In the genomic region with DNA sequence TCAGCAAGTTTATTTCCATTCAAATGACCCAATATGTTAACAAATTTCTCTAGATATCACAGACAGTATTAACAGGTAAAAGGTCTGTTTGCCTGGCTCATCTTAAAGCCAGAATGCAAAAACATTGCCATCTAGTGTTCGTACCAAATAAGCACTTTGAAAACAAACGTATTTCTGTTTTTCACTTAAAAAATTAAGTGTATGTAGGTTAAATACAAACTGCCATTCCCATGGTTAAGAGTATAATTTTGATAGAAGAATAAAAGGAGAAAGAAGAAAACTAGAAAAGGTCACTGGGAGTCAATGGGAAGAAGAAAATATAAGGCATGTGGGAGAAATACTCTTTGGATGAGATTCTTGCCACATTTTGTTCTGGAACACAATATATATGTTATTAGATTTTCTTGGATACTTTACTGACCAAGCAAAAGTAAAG, we compare ENCODE assay signal across 8 cellular contexts. TPM values are rescaled to one million over a fixed set of nuclear protein-coding genes. Genes with fewer than 3 reads are reported as not detected.
DNase-seq lines count a peak whose midpoint lies in the region; ATAC-seq and TF ChIP-seq lines count a peak whose summit lies in the region.

No MANE protein-coding gene starts in this region.

- peaks cover 2% of the 10 kb centered on the region for H3K4me1 Mint-ChIP-seq in CD8-positive, alpha-beta T cell (ENCODE audit: low read depth)

- CTCF ChIA-PET in HEK293T (lab: Yijun Ruan, JAX), result no interaction called here
- CTCF ChIA-PET in CD8-positive, alpha-beta T cell (lab: Charles Lee), result no interaction called here

- peak; percentile 68 for DNase-seq in ACHN
- DNase-seq in GM20000 (ENCODE audit: low spot score), result peak; percentile 4
- DNase-seq in NCI-H460 (ENCODE audit: extremely low read depth, low read depth), result peak; percentile 16
- peak; percentile 69 for DNase-seq in choroid plexus epithelial cell (ENCODE audit: low read depth)
- peak; percentile 64 for DNase-seq in pons (ENCODE audit: low spot score)
- no peak for DNase-seq in HEK293T (ENCODE audit: extremely low spot score)
- no peak for DNase-seq in CD8-positive, alpha-beta T cell

- H3K27ac ChIP-seq in CD8-positive, alpha-beta T cell (ENCODE audit: low read depth, low read length), result no peak overlapping the region

- H3K27me3 Mint-ChIP-seq in CD8-positive, alpha-beta T cell (ENCODE audit: low read depth), result no peaks in the 10 kb centered on the region

- peak; percentile 29 for TF ChIP-seq CTCF in GM20000 (IDR thresholded peaks at IDR 0.05; ENCODE audit: extremely low read depth, missing control alignments)
- TF ChIP-seq CTCF in choroid plexus epithelial cell (conservative IDR thresholded peaks at IDR 0.05; ENCODE audit: low read depth, low read length), result peak; percentile 69
- TF ChIP-seq CTCF in CD8-positive, alpha-beta T cell (IDR thresholded peaks at IDR 0.05), result no peak

- no peaks in the 10 kb centered on the region for H3K36me3 ChIP-seq in CD8-positive, alpha-beta T cell (ENCODE audit: insufficient read depth, low read length)

- no peaks in the 10 kb centered on the region for H3K4me1 ChIP-seq in CD8-positive, alpha-beta T cell (ENCODE audit: insufficient read depth, low read length)

- in situ Hi-C loops in ACHN (cut with HindIII; ENCODE audit: low pct_ligation_motif_present, low pct_unique_long_range_greater_than_20kb, low sequenced_read_pairs), result loop anchor here (25.0 kb wide), 1 partner anchor 595 kb away; no protein-coding TSS in a partner anchor

- POLR2A ChIA-PET in HEK293T (lab: Yijun Ruan, JAX), result no interaction called here
- POLR2A ChIA-PET in CD8-positive, alpha-beta T cell (lab: Charles Lee), result no interaction called here

- H3K36me3 Mint-ChIP-seq in CD8-positive, alpha-beta T cell, result peaks cover 40% of the 10 kb centered on the region

- intact Hi-C loops in CD8-positive, alpha-beta T cell (cut with DNase I, micrococcal nuclease), result loop anchor here in 1 of 2 experiments (2.0 to 10.0 kb wide), 2 partner anchors 582 to 1382 kb away; no protein-coding TSS in a partner anchor

- no peaks in the 10 kb centered on the region for H3K27me3 ChIP-seq in CD8-positive, alpha-beta T cell (ENCODE audit: insufficient read depth, low read length)

- H3K4me3 ChIP-seq in choroid plexus epithelial cell (ENCODE audit: low read depth, low read length), result no peak overlapping the region
- H3K4me3 ChIP-seq in CD8-positive, alpha-beta T cell (ENCODE audit: low read depth, low read length), result no peak overlapping the region

- no peaks in the 10 kb centered on the region for H3K9me3 Mint-ChIP-seq in CD8-positive, alpha-beta T cell

- H3K4me3 Mint-ChIP-seq in CD8-positive, alpha-beta T cell, result no peak overlapping the region

- ATAC-seq in CD8-positive, alpha-beta T cell, result no peak
- no peak for ATAC-seq in GM21526 (IDR thresholded peaks at IDR 0.05; ENCODE audit: low FRiP score, unreplicated experiment)

- H3K27ac Mint-ChIP-seq in CD8-positive, alpha-beta T cell, result no peak overlapping the region

- no peaks in the 10 kb centered on the region for H3K9me3 ChIP-seq in CD8-positive, alpha-beta T cell (ENCODE audit: low read length)

TF ChIP-seq in HEK293T, 16 proteins besides CTCF, POLR2A, EP300 and RAD21:
- TF ChIP-seq L3MBTL2 (conservative IDR thresholded peaks at IDR 0.05), result no peak
- TF ChIP-seq ZNF384 (IDR thresholded peaks at IDR 0.05), result no peak
- no peak for TF ChIP-seq ELF4 (IDR thresholded peaks at IDR 0.05)
- no peak for TF ChIP-seq HDGF (IDR thresholded peaks at IDR 0.05; ENCODE audit: borderline replicate concordance)
- no peak for TF ChIP-seq ARNT (IDR thresholded peaks at IDR 0.05)
- no peak for TF ChIP-seq PKNOX1 (IDR thresholded peaks at IDR 0.05)
- no peak for TF ChIP-seq FOXM1 (IDR thresholded peaks at IDR 0.05; ENCODE audit: borderline replicate concordance)
- TF ChIP-seq TARDBP (IDR thresholded peaks at IDR 0.05), result no peak
- TF ChIP-seq SP1 (IDR thresholded peaks at IDR 0.05), result no peak
- no peak for TF ChIP-seq LEF1 (IDR thresholded peaks at IDR 0.05; ENCODE audit: borderline replicate concordance)
- no peak for TF ChIP-seq NFRKB (IDR thresholded peaks at IDR 0.05)
- TF ChIP-seq BHLHE40 (IDR thresholded peaks at IDR 0.05; ENCODE audit: borderline replicate concordance), result no peak
- no peak for TF ChIP-seq FOXA1 (IDR thresholded peaks at IDR 0.05)
- TF ChIP-seq SUZ12 (IDR thresholded peaks at IDR 0.05), result no peak
- TF ChIP-seq CTBP1 (IDR thresholded peaks at IDR 0.05; ENCODE audit: borderline replicate concordance), result no peak
- TF ChIP-seq FOXK2 (IDR thresholded peaks at IDR 0.05), result no peak

RNA-seq across cellular contexts. Expression of gene ORC5, which starts 51.0 kb away (rescaled TPM):
- total RNA-seq in NCI-H460 (2014; rRNA removed; shearing (Covaris generic)), result 35.1 and 39.8 TPM in 2 replicates
- polyA plus RNA-seq in NCI-H460 (2014; cell fraction: nucleus; rRNA removed), result 33.9 and 57.8 TPM in 2 replicates
- 10 to 100 TPM in 1 of 2 experiments, 1 to 10 TPM in 1; 9.7 to 11.3 TPM for total RNA-seq in CD8-positive, alpha-beta T cell

Comparison
In these comparisons a context has a peak if more than half of its experiments do, and no peak if none do; other contexts are left out.
1. DNase-seq: peak in ACHN (single experiment), GM20000 (single experiment), NCI-H460 (single experiment), choroid plexus epithelial cell (single experiment) and pons (single experiment); none in HEK293T (single experiment) and CD8-positive, alpha-beta T cell (0 of 7).